ENCODE assay signal across 33 cellular contexts in genomic region chr3:100268156-100268555, GRCh38. TPM values are rescaled to one million over a fixed set of nuclear protein-coding genes. Genes with fewer than 3 reads are reported as not detected.
DNase-seq lines count a peak whose midpoint lies in the region; ATAC-seq, FAIRE-seq and TF ChIP-seq lines count a peak whose summit lies in the region.
"Had no signal": no experiment of that assay in that cellular context is flagged by ENCODE, and none has a peak within 500 bp of the region (broad histone marks: within the 10 kb centered on the region; RNA-seq: fewer than 3 reads in every experiment).

No MANE protein-coding gene starts in this region.

- no peak overlapping the region for H2BK5ac ChIP-seq in mesenchymal stem cell (ENCODE audit: low read depth, low read length, poor library complexity, severe bottlenecking)

- H2AFZ ChIP-seq in mammary epithelial cell (ENCODE audit: low read depth, low read length) (no peak overlapping the region), astrocyte (ENCODE audit: low read depth, low read length) (no peak overlapping the region), mesenchymal stem cell (ENCODE audit: low read depth, low read length) (no peak overlapping the region)

- DNase-seq in mammary epithelial cell = no peak
- DNase-seq in breast epithelium (ENCODE audit: low spot score in 2 of 2) = no peak
- no peak for DNase-seq in astrocyte (ENCODE audit: low read depth)
- DNase-seq in mesenchymal stem cell = no peak
- DNase-seq in central memory CD4-positive, alpha-beta T cell = no peak
- DNase-seq in DMS 273 treated with DMSO at 0.1 percent for 48 hours (lab: John Stamatoyannopoulos, UW) = no peak
- no peak for DNase-seq in osteocyte (ENCODE audit: extremely low spot score, unreplicated experiment)
- DNase-seq: 8988T; activated CD4-positive, alpha-beta T cell treated with anti-CD3 and anti-CD28 coated beads, Interleukin-2, amount 50 U/mL, for 48 hours; activated naive CD4-positive, alpha-beta T cell treated with anti-CD3 and anti-CD28 coated beads, Interleukin-2, amount 50 U/mL, for 16 hours; amniotic stem cell; brain microvascular endothelial cell; Caco-2; DMS79; islet precursor cell; MM.1S; naive thymus-derived CD4-positive, alpha-beta T cell; NCI-H1105 treated with DMSO at 0.1 percent for 48 hours; NCI-H1930; OCI-M1; stimulated activated naive B cell treated with anti-CD40 and anti-IgM and Interleukin-4, amounts not matched to agents 10 μg/mL and 1 μg/mL and 100 μg/mL, for 72 hours; T-helper 17 cell; upper lobe of left lung had no signal

- CTCF ChIA-PET in mammary epithelial cell (lab: Charles Lee; ENCODE audit: low non-redundant PET) = no interaction called here

- no peaks in the 10 kb centered on the region for H3K36me3 ChIP-seq in mammary epithelial cell (ENCODE audit: insufficient read depth, low read length)
- H3K36me3 ChIP-seq in breast epithelium = no peaks in the 10 kb centered on the region
- no peaks in the 10 kb centered on the region for H3K36me3 ChIP-seq in astrocyte (ENCODE audit: insufficient read depth, low read length)
- peaks cover 0 to 3% of the 10 kb centered on the region in 2 experiments for H3K36me3 ChIP-seq in mesenchymal stem cell (ENCODE audit: control insufficient read depth in 1 of 2, insufficient read depth in 2 of 2, low read depth in 1 of 2, low read length in 2 of 2)
- H3K36me3 ChIP-seq: brain microvascular endothelial cell, neutrophil, prostate gland, suprapubic skin, upper lobe of left lung had no signal

- FAIRE-seq in astrocyte (lab: Jason Lieb, UNC) = no peak
- FAIRE-seq: endothelial cell of umbilical vein had no signal

- H3K27ac ChIP-seq in mammary epithelial cell (ENCODE audit: insufficient read depth, low read depth, low read length) (peak overlapping the region; percentile 91), breast epithelium (no peak overlapping the region), astrocyte (ENCODE audit: low read depth, low read length) (peak overlapping the region; percentile 17), mesenchymal stem cell (ENCODE audit: low read length, poor library complexity, severe bottlenecking) (no peak overlapping the region)
- H3K27ac ChIP-seq: brain microvascular endothelial cell, HL-60, neutrophil, prostate gland, suprapubic skin, upper lobe of left lung had no signal

- no peaks in the 10 kb centered on the region for H3K9me3 Mint-ChIP-seq in astrocyte (ENCODE audit: unreplicated experiment)
- no peaks in the 10 kb centered on the region for H3K9me3 Mint-ChIP-seq in osteocyte (ENCODE audit: unreplicated experiment)
- H3K9me3 Mint-ChIP-seq: CD14-positive monocyte; mesothelial cell of epicardium; naive thymus-derived CD4-positive, alpha-beta T cell; stimulated activated naive B cell treated with anti-CD40 and anti-IgM and Interleukin-4, amounts not matched to agents 10 μg/mL and 1 μg/mL and 100 μg/mL, for 72 hours had no signal

- TF ChIP-seq CTCF in mammary epithelial cell (conservative IDR thresholded peaks at IDR 0.05 in 1 of 2, IDR thresholded peaks at IDR 0.05 in 1 of 2; ENCODE audit: extremely low read depth in 1 of 2, insufficient read depth in 1 of 2, low read depth in 1 of 2, low read length in 2 of 2) (no peak), breast epithelium (IDR thresholded peaks at IDR 0.05) (no peak), astrocyte (IDR thresholded peaks at IDR 0.05; ENCODE audit: insufficient read depth, low read depth, low read length) (no peak), osteocyte (IDR thresholded peaks at IDR 0.05) (no peak)

- no peak overlapping the region for H4K8ac ChIP-seq in mesenchymal stem cell (ENCODE audit: low read length)

- H3K27me3 Mint-ChIP-seq in astrocyte (ENCODE audit: low read depth, unreplicated experiment) (no peaks in the 10 kb centered on the region), osteocyte (ENCODE audit: unreplicated experiment) (no peaks in the 10 kb centered on the region)
- H3K27me3 Mint-ChIP-seq: naive thymus-derived CD4-positive, alpha-beta T cell; stimulated activated naive B cell treated with anti-CD40 and anti-IgM and Interleukin-4, amounts not matched to agents 10 μg/mL and 1 μg/mL and 100 μg/mL, for 72 hours; T-helper 17 cell had no signal

- H3K4ac ChIP-seq in mesenchymal stem cell (ENCODE audit: low read depth in 1 of 2, low read length in 2 of 2) = no peak overlapping the region

- H3K4me2 ChIP-seq in mammary epithelial cell (ENCODE audit: insufficient read depth, low read depth, low read length) = peak overlapping the region; percentile 76
- peak overlapping the region; percentile 81 for H3K4me2 ChIP-seq in astrocyte (ENCODE audit: low read length)
- H3K4me2 ChIP-seq in mesenchymal stem cell (ENCODE audit: low read length, poor library complexity, severe bottlenecking) = no peak overlapping the region

- H3K9me3 ChIP-seq in mammary epithelial cell (replicated peaks; ENCODE audit: insufficient read depth, low read length) (no peaks in the 10 kb centered on the region), breast epithelium (no peaks in the 10 kb centered on the region), astrocyte (ENCODE audit: insufficient read depth, low read depth, low read length) (no peaks in the 10 kb centered on the region), mesenchymal stem cell (ENCODE audit: control insufficient read depth, low read length) (no peaks in the 10 kb centered on the region)
- H3K9me3 ChIP-seq: Caco-2, neutrophil, prostate gland, suprapubic skin, upper lobe of left lung had no signal

- no peak overlapping the region for H2AK5ac ChIP-seq in mesenchymal stem cell (ENCODE audit: low read length, severe bottlenecking)

- BruUV-seq in mammary epithelial cell (replicated peaks; lab: Mats Ljungman, UMichigan) = no TSS peak

- intact Hi-C loops in mammary epithelial cell (cut with micrococcal nuclease) (no loop called here), breast epithelium (cut with DNase I; ENCODE audit: low total_unique reads) (no loop called here)

- H3K23ac ChIP-seq in mesenchymal stem cell (ENCODE audit: low read length in 2 of 2) = no peak overlapping the region

- H3K4me3 ChIP-seq in mammary epithelial cell (replicated peaks in 1 of 3; ENCODE audit: insufficient read depth in 1 of 3, low read depth in 2 of 3, low read length in 3 of 3) (no peak overlapping the region), breast epithelium (no peak overlapping the region), astrocyte (ENCODE audit: insufficient read depth, low read depth, low read length) (no peak overlapping the region), mesenchymal stem cell (ENCODE audit: insufficient read depth in 1 of 2, low read depth in 1 of 2, low read length in 2 of 2) (peak overlapping the region in 1 of 2 experiments; percentile 58)
- H3K4me3 ChIP-seq: prostate gland, suprapubic skin, upper lobe of left lung had no signal

- H3K27me3 ChIP-seq in mammary epithelial cell (ENCODE audit: insufficient read depth, low read length) (no peaks in the 10 kb centered on the region), breast epithelium (no peaks in the 10 kb centered on the region), astrocyte (ENCODE audit: insufficient read depth, low read length) (no peaks in the 10 kb centered on the region), mesenchymal stem cell (ENCODE audit: control insufficient read depth in 1 of 2, insufficient read depth in 1 of 2, low read length in 2 of 2) (no peaks in the 10 kb centered on the region)
- H3K27me3 ChIP-seq: brain microvascular endothelial cell, neutrophil, suprapubic skin, upper lobe of left lung had no signal

- dilution Hi-C loops in mammary epithelial cell (cut with HindIII; ENCODE audit: low sequenced_read_pairs) = no loop called here

- H4K91ac ChIP-seq in mesenchymal stem cell (ENCODE audit: low read length) = no peak overlapping the region

- no peak overlapping the region for H2BK15ac ChIP-seq in mesenchymal stem cell (ENCODE audit: low read depth, poor library complexity, severe bottlenecking)

- no peak overlapping the region for H3K14ac ChIP-seq in mesenchymal stem cell (ENCODE audit: low read length in 2 of 2)

- no peak overlapping the region for H3K27ac Mint-ChIP-seq in astrocyte (ENCODE audit: unreplicated experiment)
- no peak overlapping the region for H3K27ac Mint-ChIP-seq in osteocyte (ENCODE audit: unreplicated experiment)
- H3K27ac Mint-ChIP-seq: mesothelial cell of epicardium; naive thymus-derived CD4-positive, alpha-beta T cell; stimulated activated naive B cell treated with anti-CD40 and anti-IgM and Interleukin-4, amounts not matched to agents 10 μg/mL and 1 μg/mL and 100 μg/mL, for 72 hours; T-helper 17 cell had no signal

- H3K79me2 ChIP-seq in mammary epithelial cell (ENCODE audit: insufficient read depth, low read length) = peaks cover 82% of the 10 kb centered on the region
- H3K79me2 ChIP-seq in astrocyte (ENCODE audit: insufficient read depth, low read length) = peaks cover 88% of the 10 kb centered on the region

- H3K4me1 ChIP-seq in mammary epithelial cell (ENCODE audit: insufficient read depth, low read length) (peaks cover 49% of the 10 kb centered on the region), breast epithelium (no peaks in the 10 kb centered on the region), astrocyte (ENCODE audit: insufficient read depth, low read length) (peaks cover 41% of the 10 kb centered on the region), mesenchymal stem cell (ENCODE audit: control insufficient read depth, insufficient read depth, low read depth, low read length) (peaks cover 3% of the 10 kb centered on the region)
- H3K4me1 ChIP-seq: prostate gland had no signal

- H4K20me1 ChIP-seq in mammary epithelial cell (ENCODE audit: insufficient read depth, low read length) (no peaks in the 10 kb centered on the region), astrocyte (ENCODE audit: insufficient read depth, low read length) (peaks cover 46% of the 10 kb centered on the region)

- no peak overlapping the region for H2BK120ac ChIP-seq in mesenchymal stem cell (ENCODE audit: low read depth, low read length)

- in situ Hi-C loops in mammary epithelial cell (cut with MboI; ENCODE audit: low sequenced_read_pairs in 2 of 2) = loop anchor here in 1 of 2 donors (10.0 kb wide), 1 partner anchor 433 kb away; no protein-coding TSS in a partner anchor

- H3K9ac ChIP-seq in mammary epithelial cell (ENCODE audit: insufficient read depth, low read length) = no peak overlapping the region
- H3K9ac ChIP-seq in astrocyte (ENCODE audit: low read length) = peak overlapping the region; percentile 67
- peak overlapping the region; percentile 81 for H3K9ac ChIP-seq in mesenchymal stem cell (ENCODE audit: low read length)

- H2BK12ac ChIP-seq in mesenchymal stem cell (ENCODE audit: low read length in 2 of 2) = no peak overlapping the region

- TF ChIP-seq POLR2A in breast epithelium (IDR thresholded peaks at IDR 0.05) = no peak

- H3K4me3 Mint-ChIP-seq in astrocyte (ENCODE audit: unreplicated experiment) (no peak overlapping the region), osteocyte (ENCODE audit: unreplicated experiment) (no peak overlapping the region)
- H3K4me3 Mint-ChIP-seq: CD14-positive monocyte; mesothelial cell of epicardium; naive thymus-derived CD4-positive, alpha-beta T cell; stimulated activated naive B cell treated with anti-CD40 and anti-IgM and Interleukin-4, amounts not matched to agents 10 μg/mL and 1 μg/mL and 100 μg/mL, for 72 hours; T-helper 17 cell had no signal

- H3K36me3 Mint-ChIP-seq in astrocyte (ENCODE audit: low read depth, unreplicated experiment) = no peaks in the 10 kb centered on the region
- no peaks in the 10 kb centered on the region for H3K36me3 Mint-ChIP-seq in osteocyte (ENCODE audit: unreplicated experiment)
- H3K36me3 Mint-ChIP-seq: mesothelial cell of epicardium; naive thymus-derived CD4-positive, alpha-beta T cell had no signal

- H3K4me1 Mint-ChIP-seq in astrocyte (ENCODE audit: low read depth, unreplicated experiment) (peaks cover 50% of the 10 kb centered on the region), osteocyte (ENCODE audit: unreplicated experiment) (peaks cover 30% of the 10 kb centered on the region)

- peaks cover 4% of the 10 kb centered on the region for H3K79me1 ChIP-seq in mesenchymal stem cell (replicated peaks; ENCODE audit: low read length, poor library complexity, severe bottlenecking)

- no peak for ATAC-seq in HG03378 (IDR thresholded peaks at IDR 0.05; ENCODE audit: unreplicated experiment)
- ATAC-seq: activated CD4-positive, CD25-positive, alpha-beta regulatory T cell treated with anti-CD3 and anti-CD28 coated beads, Interleukin-2, amount 50 U/mL, for 24 hours; naive thymus-derived CD4-positive, alpha-beta T cell; sciatic nerve; stimulated activated naive B cell treated with anti-CD40 and anti-IgM and Interleukin-4, amounts not matched to agents 10 μg/mL and 1 μg/mL and 100 μg/mL, for 72 hours; T-helper 17 cell had no signal

- H3K18ac ChIP-seq in mesenchymal stem cell (ENCODE audit: low read depth in 1 of 2, low read length in 2 of 2) = no peak overlapping the region

RNA-seq across cellular contexts. Expression of gene TBC1D23, which starts 7.4 kb away (rescaled TPM):
- 10 to 100 TPM; 54.3 to 57.1 TPM for total RNA-seq in mammary epithelial cell
- polyA plus RNA-seq in mammary epithelial cell = 17.8 TPM
- polyA minus RNA-seq in mammary epithelial cell = 17.3 TPM
- total RNA-seq in breast epithelium = 10 to 100 TPM; 32.8 to 48.2 (median 42.9) TPM
- total RNA-seq in astrocyte = 62.2 and 67.2 TPM in 2 replicates
- polyA plus RNA-seq in mesenchymal stem cell (2013, experiment 1 of 2) = 28.3 TPM
- polyA plus RNA-seq in mesenchymal stem cell (2013, experiment 2 of 2) = 30.1 TPM
- 35.3 and 38.9 TPM in 2 replicates for total RNA-seq in osteocyte

Comparison
In these comparisons a context has a peak if more than half of its experiments do, and no peak if none do; other contexts are left out.
1. H3K27ac ChIP-seq: peak in mammary epithelial cell (single experiment) and astrocyte (single experiment); none in breast epithelium (0 of 2) and mesenchymal stem cell (single experiment).